In the genomic region with DNA sequence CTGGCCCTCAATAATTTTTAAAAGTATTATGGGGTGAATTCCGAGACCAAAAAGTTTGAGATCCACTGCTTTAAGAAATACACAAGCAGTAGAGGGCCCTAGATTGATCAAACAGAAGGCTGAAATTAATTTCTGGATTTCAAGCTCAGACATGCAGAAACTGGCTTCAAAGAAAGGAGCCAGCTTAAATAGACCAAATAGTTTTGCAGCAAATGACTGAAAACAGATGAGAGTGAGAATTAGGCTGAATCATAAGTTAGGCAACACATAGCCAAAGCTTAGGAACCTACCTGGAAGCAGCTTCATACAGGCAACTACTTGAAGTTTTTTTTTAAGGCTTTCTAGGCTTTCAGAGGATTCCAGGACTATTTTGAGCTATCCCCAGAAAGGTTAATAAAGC, we compare ENCODE assay signal across 21 cellular contexts. TPM values are rescaled to one million over a fixed set of nuclear protein-coding genes. Genes with fewer than 3 reads are reported as not detected.
DNase-seq lines count a peak whose midpoint lies in the region; FAIRE-seq and TF ChIP-seq lines count a peak whose summit lies in the region.
"Had no signal": no experiment of that assay in that cellular context is flagged by ENCODE, and none has a peak within 500 bp of the region (broad histone marks: within the 10 kb centered on the region; RNA-seq: fewer than 3 reads in every experiment).

No MANE protein-coding gene starts in this region.

- TF ChIP-seq CTCF in HEK293 (tag by site-specific recombination; IDR thresholded peaks at IDR 0.05) (no peak), astrocyte (IDR thresholded peaks at IDR 0.05; ENCODE audit: insufficient read depth, low read depth, low read length) (no peak)

- no peak for FAIRE-seq in astrocyte (lab: Jason Lieb, UNC)

- no peak overlapping the region for H3K27ac Mint-ChIP-seq in astrocyte (ENCODE audit: unreplicated experiment)
- H3K27ac Mint-ChIP-seq: activated naive CD4-positive, alpha-beta T cell treated with anti-CD3 and anti-CD28 coated beads, Interleukin-2, amount 50 U/mL, for 72 hours; naive B cell; WTC11 had no signal

- CTCF ChIA-PET in HEK293 (lab: Yijun Ruan, JAX) = interaction anchor here (0.6 to 2.3 kb wide), 5 partner anchors 10 to 589 kb away, joined by 3 to 7 read pairs (median 5); partner anchors contain the start of gene ATP5MC2

- peaks cover 58% of the 10 kb centered on the region for H4K20me1 ChIP-seq in astrocyte (ENCODE audit: insufficient read depth, low read length)

- H3K9me3 ChIP-seq in HEK293 (ENCODE audit: control insufficient read depth, insufficient read depth, low read depth, low read length) (no peaks in the 10 kb centered on the region), astrocyte (ENCODE audit: insufficient read depth, low read depth, low read length) (no peaks in the 10 kb centered on the region)
- H3K9me3 ChIP-seq: heart left ventricle, transverse colon had no signal

- no peaks in the 10 kb centered on the region for H3K27me3 ChIP-seq in astrocyte (ENCODE audit: insufficient read depth, low read length)
- H3K27me3 ChIP-seq: heart left ventricle, transverse colon had no signal

- H3K4me1 ChIP-seq in HEK293 (ENCODE audit: control insufficient read depth, insufficient read depth, low read length) (no peaks in the 10 kb centered on the region), astrocyte (ENCODE audit: insufficient read depth, low read length) (no peaks in the 10 kb centered on the region)

- no peak overlapping the region for H3K4me2 ChIP-seq in astrocyte (ENCODE audit: low read length)

- H3K79me2 ChIP-seq in astrocyte (ENCODE audit: insufficient read depth, low read length) = peaks cover 85% of the 10 kb centered on the region

- no peak overlapping the region for H3K9ac ChIP-seq in astrocyte (ENCODE audit: low read length)

- H3K27ac ChIP-seq in HEK293 (ENCODE audit: extremely low read depth, low read depth, low read length) (no peak overlapping the region), astrocyte (ENCODE audit: low read depth, low read length) (no peak overlapping the region)
- H3K27ac ChIP-seq: transverse colon had no signal

- no peak overlapping the region for H3K4me3 Mint-ChIP-seq in astrocyte (ENCODE audit: unreplicated experiment)
- H3K4me3 Mint-ChIP-seq: naive B cell, WTC11 had no signal

- H3K36me3 ChIP-seq in HEK293 (ENCODE audit: control insufficient read depth in 2 of 2, insufficient read depth in 1 of 2, low read length in 2 of 2) (no peaks in the 10 kb centered on the region; a peak in 1 of 3 replicates), astrocyte (ENCODE audit: insufficient read depth, low read length) (no peaks in the 10 kb centered on the region)

- H2AFZ ChIP-seq in astrocyte (ENCODE audit: low read depth, low read length) = no peak overlapping the region

- H3K36me3 Mint-ChIP-seq in astrocyte (ENCODE audit: low read depth, unreplicated experiment) = no peaks in the 10 kb centered on the region
- H3K36me3 Mint-ChIP-seq: WTC11 had no signal

- H3K4me3 ChIP-seq in HEK293 (ENCODE audit: low read depth, low read length) (no peak overlapping the region), astrocyte (ENCODE audit: insufficient read depth, low read depth, low read length) (no peak overlapping the region)
- H3K4me3 ChIP-seq: heart left ventricle, transverse colon had no signal

- H3K9me3 Mint-ChIP-seq in astrocyte (ENCODE audit: unreplicated experiment) = no peaks in the 10 kb centered on the region
- H3K9me3 Mint-ChIP-seq: activated naive CD4-positive, alpha-beta T cell treated with anti-CD3 and anti-CD28 coated beads, Interleukin-2, amount 50 U/mL, for 72 hours; naive B cell; WTC11 had no signal

- H3K27me3 Mint-ChIP-seq in astrocyte (ENCODE audit: low read depth, unreplicated experiment) = no peaks in the 10 kb centered on the region
- H3K27me3 Mint-ChIP-seq: naive B cell had no signal

- DNase-seq in astrocyte (ENCODE audit: low read depth) = peak; percentile 37
- DNase-seq in fibroblast of gingiva (ENCODE audit: low read depth) = peak; percentile 53
- DNase-seq in renal cortical epithelial cell (ENCODE audit: low read depth) = peak; percentile 41
- no peak for DNase-seq in NCI-H2107 (lab: John Stamatoyannopoulos, UW)
- no peak for DNase-seq in DMS114 treated with DMSO at 0.1 percent for 48 hours (lab: John Stamatoyannopoulos, UW; ENCODE audit: unreplicated experiment)
- no peak for DNase-seq in HK-2 (ENCODE audit: unreplicated experiment)
- DNase-seq: activated CD4-positive, alpha-beta T cell treated with anti-CD3 and anti-CD28 coated beads, Interleukin-2, amount 50 U/mL, for 4 hours; activated CD8-positive, alpha-beta memory T cell treated with anti-CD3 and anti-CD28 coated beads, Interleukin-2, amount 50 U/mL, for 4 hours; effector CD4-positive, alpha-beta T cell; GF-D8; heart left ventricle; left colon; naive B cell; NCI-H187 treated with DMSO at 0.1 percent for 48 hours; NCI-H226; NCI-H748 treated with DMSO at 0.1 percent for 48 hours; T-helper 9 cell; transverse colon had no signal

- POLR2A ChIA-PET in HEK293 (lab: Yijun Ruan, JAX) = interaction anchor here (1.1 kb wide), 1 partner anchor 11 kb away, joined by 3 read pairs; no protein-coding TSS in a partner anchor

- peaks cover 3% of the 10 kb centered on the region for H3K4me1 Mint-ChIP-seq in astrocyte (ENCODE audit: low read depth, unreplicated experiment)

TF ChIP-seq in HEK293, 187 proteins besides CTCF, POLR2A, EP300 and RAD21:
- 0 out of 2 replicates have a peak, but pooled peaks have one; percentile 47 for TF ChIP-seq PRDM1 (tag by site-specific recombination; IDR thresholded peaks at IDR 0.05)
- no peak for TF ChIP-seq ZNF521 (tag by site-specific recombination; IDR thresholded peaks at IDR 0.05)

RNA-seq across cellular contexts. Expression of gene ATF7, which starts 12.4 kb away (rescaled TPM):
- total RNA-seq in astrocyte (35.1 and 38.3 TPM in 2 replicates), renal cortical epithelial cell (7.3 and 12.8 TPM in 2 replicates)

Comparison
In these comparisons a context has a peak if more than half of its experiments do, and no peak if none do; other contexts are left out.
1. DNase-seq: peak in astrocyte (single experiment), fibroblast of gingiva (single experiment) and renal cortical epithelial cell (single experiment); none in NCI-H2107 (single experiment), DMS114 treated with DMSO at 0.1 percent for 48 hours (single experiment) and HK-2 (single experiment).